In the genomic region with DNA sequence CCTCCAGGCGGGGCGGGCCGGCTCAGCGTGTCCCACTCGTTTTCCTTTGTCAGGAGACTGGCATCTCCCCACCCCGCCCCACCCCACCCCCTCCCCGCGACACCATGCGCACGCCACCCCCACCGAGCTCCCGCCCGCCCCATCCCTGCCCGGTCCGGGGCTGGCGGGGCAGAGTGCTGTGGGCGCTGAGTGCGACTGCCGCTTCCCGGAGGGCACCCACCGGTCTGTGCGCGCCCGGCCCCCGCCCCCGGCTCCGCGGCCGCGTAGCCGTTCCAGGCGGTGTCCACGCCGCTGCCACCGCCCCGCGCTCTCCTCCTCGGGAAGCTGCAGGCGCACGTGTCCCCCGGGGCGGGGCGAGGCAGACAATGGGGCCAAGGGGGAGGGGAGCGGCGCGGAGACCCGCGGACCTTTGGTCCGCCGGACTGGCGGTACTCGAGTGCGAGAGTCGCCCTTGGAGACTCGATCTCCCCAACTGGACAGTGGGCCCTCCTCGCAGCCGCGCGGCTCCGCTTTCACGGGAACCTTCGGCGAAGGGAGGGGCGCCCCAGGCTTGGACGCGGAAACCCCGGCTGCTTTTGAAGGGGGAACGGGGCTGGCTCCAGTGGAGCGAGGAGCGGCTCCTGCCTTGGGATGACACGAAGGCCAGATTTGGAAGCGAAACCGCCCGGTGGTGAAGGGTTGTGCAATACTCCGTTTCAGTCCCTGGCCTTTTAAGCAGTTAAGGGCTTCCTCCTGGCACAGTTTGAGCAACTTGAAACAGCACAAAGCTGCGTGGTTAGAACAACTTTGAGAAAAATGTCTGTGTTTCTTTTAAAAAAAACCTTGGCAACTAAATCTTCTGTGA, we compare ENCODE assay signal across 8 cellular contexts. TPM values are rescaled to one million over a fixed set of nuclear protein-coding genes. Genes with fewer than 3 reads are reported as not detected.
A peak's percentile ranks its signal among the peaks of the same experiment; 100 is the strongest.
DNase-seq lines count a peak whose midpoint lies in the region; ATAC-seq, FAIRE-seq and TF ChIP-seq lines count a peak whose summit lies in the region.

No MANE protein-coding gene starts in this region.

- no peak for TF ChIP-seq CTCF in A549 (IDR thresholded peaks at IDR 0.05)
- TF ChIP-seq CTCF in mammary epithelial cell (conservative IDR thresholded peaks at IDR 0.05 in 1 of 2, IDR thresholded peaks at IDR 0.05 in 1 of 2; ENCODE audit: extremely low read depth in 1 of 2, insufficient read depth in 1 of 2, low read depth in 1 of 2, low read length in 2 of 2), result no peak

- H3K9me3 ChIP-seq in A549 (no peaks in the 10 kb centered on the region), mammary epithelial cell (replicated peaks; ENCODE audit: insufficient read depth, low read length) (no peaks in the 10 kb centered on the region)

- no peak for TF ChIP-seq EP300 in A549 (IDR thresholded peaks at IDR 0.05)

- 3% methylated on average over 11 of the region's 76 CpGs for WGBS in A549 (ENCODE audit: missing lambda C conversion rate)
- WGBS in mammary epithelial cell (ENCODE audit: low coverage, missing lambda C conversion rate), result 4% methylated on average over 8 of the region's 76 CpGs

- TF ChIP-seq POLR2A in A549 (IDR thresholded peaks at IDR 0.05; ENCODE audit: low read length), result peak; percentile 66

- H3K36me3 ChIP-seq in mammary epithelial cell (ENCODE audit: insufficient read depth, low read length), result peaks cover 16% of the 10 kb centered on the region

- no TSS peak for BruUV-seq in mammary epithelial cell (replicated peaks; lab: Mats Ljungman, UMichigan)

- H3K4me1 ChIP-seq in A549 (peaks cover 22% of the 10 kb centered on the region; the same call in 2 of the 3 replicates), mammary epithelial cell (ENCODE audit: insufficient read depth, low read length) (peaks cover 23% of the 10 kb centered on the region)

- no peaks in the 10 kb centered on the region for H3K27me3 ChIP-seq in mammary epithelial cell (ENCODE audit: insufficient read depth, low read length)

- CTCF ChIA-PET in A549 (lab: Yijun Ruan, JAX), result interaction anchor here (0.5 to 0.6 kb wide), 2 partner anchors 28 to 289 kb away, joined by 3 read pairs; no protein-coding TSS in a partner anchor
- CTCF ChIA-PET in mammary epithelial cell (lab: Charles Lee; ENCODE audit: low non-redundant PET), result interaction anchor here (0.7 kb wide), 1 partner anchor 22 kb away, joined by 29 read pairs; no protein-coding TSS in a partner anchor

- POLR2A ChIA-PET in A549 (lab: Yijun Ruan, JAX), result interaction anchor here (0.6 to 9.5 kb wide), 17 partner anchors 9 to 520 kb away, joined by 3 to 378 read pairs (median 6); a partner anchor contains a TSS

- peaks cover 3% of the 10 kb centered on the region for H4K20me1 ChIP-seq in mammary epithelial cell (ENCODE audit: insufficient read depth, low read length)

- dilution Hi-C loops in mammary epithelial cell (cut with HindIII; ENCODE audit: low sequenced_read_pairs), result loop anchor here (5.0 to 10.0 kb wide), 3 partner anchors 34 to 239 kb away; no protein-coding TSS in a partner anchor

- H3K4me2 ChIP-seq in A549 (peak overlapping the region; percentile 79), mammary epithelial cell (ENCODE audit: insufficient read depth, low read depth, low read length) (peak overlapping the region; percentile 84)

- H3K4me3 ChIP-seq in A549 (peak overlapping the region; percentile 65), mammary epithelial cell (replicated peaks in 1 of 3; ENCODE audit: insufficient read depth in 1 of 3, low read depth in 2 of 3, low read length in 3 of 3) (peak overlapping the region; percentile 63 to 99 (median 67))

- in situ Hi-C loops in mammary epithelial cell (cut with MboI; ENCODE audit: low sequenced_read_pairs in 2 of 2), result loop anchor here in 1 of 2 donors (5.0 kb wide), 1 partner anchor 34 kb away; no protein-coding TSS in a partner anchor

- intact Hi-C loops in mammary epithelial cell (cut with micrococcal nuclease), result loop anchor here (1.0 to 5.0 kb wide), 4 partner anchors 17 to 176 kb away; no protein-coding TSS in a partner anchor

- peak overlapping the region; percentile 90 for H2AFZ ChIP-seq in mammary epithelial cell (ENCODE audit: low read depth, low read length)

- peak overlapping the region; percentile 95 for H3K9ac ChIP-seq in mammary epithelial cell (ENCODE audit: insufficient read depth, low read length)

- no peak for FAIRE-seq in A549 (lab: Jason Lieb, UNC)

- peaks cover 41% of the 10 kb centered on the region for H3K79me2 ChIP-seq in mammary epithelial cell (ENCODE audit: insufficient read depth, low read length)

- peak; percentile 74 to 75 for ATAC-seq in A549
- peak; percentile 46 for ATAC-seq in GM18858 (IDR thresholded peaks at IDR 0.05; ENCODE audit: unreplicated experiment)
- ATAC-seq in HG03066 (IDR thresholded peaks at IDR 0.05; ENCODE audit: low read depth, unreplicated experiment), result peak; percentile 52

- DNase-seq in A549 (ENCODE audit: low read depth in 1 of 2, low spot score in 1 of 2), result peak; percentile 57 to 88
- DNase-seq in NCI-H2107 (lab: John Stamatoyannopoulos, UW), result peak; percentile 61
- peak; percentile 93 for DNase-seq in UCSD-AML1 (lab: John Stamatoyannopoulos, UW; ENCODE audit: unreplicated experiment)
- DNase-seq in mammary epithelial cell, result peak; percentile 92
- DNase-seq in inferior parietal cortex (ENCODE audit: extremely low spot score), result peak; percentile 72
- peak; percentile 79 for DNase-seq in smooth muscle cell of the brain vasculature (ENCODE audit: low read depth, low spot score)

- no peak for TF ChIP-seq RAD21 in A549 (conservative IDR thresholded peaks at IDR 0.05 in 1 of 2, IDR thresholded peaks at IDR 0.05 in 1 of 2)

- H3K27ac ChIP-seq in A549 (peak overlapping the region; percentile 99 to 100), mammary epithelial cell (ENCODE audit: insufficient read depth, low read depth, low read length) (peak overlapping the region; percentile 99)

TF ChIP-seq in A549, 52 proteins besides CTCF, POLR2A, EP300 and RAD21 (continues in another document):
- TF ChIP-seq, protein P1, sequence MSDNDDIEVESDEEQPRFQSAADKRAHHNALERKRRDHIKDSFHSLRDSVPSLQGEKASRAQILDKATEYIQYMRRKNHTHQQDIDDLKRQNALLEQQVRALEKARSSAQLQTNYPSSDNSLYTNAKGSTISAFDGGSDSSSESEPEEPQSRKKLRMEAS (IDR thresholded peaks at IDR 0.05), result peak; percentile 84
- TF ChIP-seq GATA3 (IDR thresholded peaks at IDR 0.05; ENCODE audit: borderline replicate concordance), result 0 out of 2 replicates have a peak, but pooled peaks have one; percentile 4
- peak; percentile 69 to 70; a peak in 2 of 5 replicates for TF ChIP-seq JUN (IDR thresholded peaks at IDR 0.05)
- TF ChIP-seq SREBF2 (IDR thresholded peaks at IDR 0.05), result no peak
- TF ChIP-seq, protein P2, sequence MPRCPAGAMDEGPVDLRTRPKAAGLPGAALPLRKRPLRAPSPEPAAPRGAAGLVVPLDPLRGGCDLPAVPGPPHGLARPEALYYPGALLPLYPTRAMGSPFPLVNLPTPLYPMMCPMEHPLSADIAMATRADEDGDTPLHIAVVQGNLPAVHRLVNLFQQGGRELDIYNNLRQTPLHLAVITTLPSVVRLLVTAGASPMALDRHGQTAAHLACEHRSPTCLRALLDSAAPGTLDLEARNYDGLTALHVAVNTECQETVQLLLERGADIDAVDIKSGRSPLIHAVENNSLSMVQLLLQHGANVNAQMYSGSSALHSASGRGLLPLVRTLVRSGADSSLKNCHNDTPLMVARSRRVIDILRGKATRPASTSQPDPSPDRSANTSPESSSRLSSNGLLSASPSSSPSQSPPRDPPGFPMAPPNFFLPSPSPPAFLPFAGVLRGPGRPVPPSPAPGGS (IDR thresholded peaks at IDR 0.05), result peak; percentile 39; the same call in 1 of the 3 replicates
- 0 out of 2 replicates have a peak, but pooled peaks have one; percentile 39 for TF ChIP-seq BHLHE40 (IDR thresholded peaks at IDR 0.05; ENCODE audit: low read depth, low read length)
- TF ChIP-seq, protein P3, sequence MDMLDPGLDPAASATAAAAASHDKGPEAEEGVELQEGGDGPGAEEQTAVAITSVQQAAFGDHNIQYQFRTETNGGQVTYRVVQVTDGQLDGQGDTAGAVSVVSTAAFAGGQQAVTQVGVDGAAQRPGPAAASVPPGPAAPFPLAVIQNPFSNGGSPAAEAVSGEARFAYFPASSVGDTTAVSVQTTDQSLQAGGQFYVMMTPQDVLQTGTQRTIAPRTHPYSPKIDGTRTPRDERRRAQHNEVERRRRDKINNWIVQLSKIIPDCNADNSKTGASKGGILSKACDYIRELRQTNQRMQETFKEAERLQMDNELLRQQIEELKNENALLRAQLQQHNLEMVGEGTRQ (IDR thresholded peaks at IDR 0.05), result peak; percentile 52
- TF ChIP-seq CEBPB (IDR thresholded peaks at IDR 0.05), result peak; percentile 88 to 98
- TF ChIP-seq PHF8 (IDR thresholded peaks at IDR 0.05; ENCODE audit: borderline replicate concordance, low read depth), result peak; percentile 84
- TF ChIP-seq FOXS1 (CRISPR knock-in tag; IDR thresholded peaks at IDR 0.05), result no peak
- no peak for TF ChIP-seq KDM1A (IDR thresholded peaks at IDR 0.05; ENCODE audit: low read depth)
- TF ChIP-seq CHD4 (IDR thresholded peaks at IDR 0.05; ENCODE audit: borderline replicate concordance), result no peak
- TF ChIP-seq MYC (IDR thresholded peaks at IDR 0.05; ENCODE audit: borderline replicate concordance, low read length), result peak; percentile 92

RNA-seq across cellular contexts. Expression of a gene that starts 1.1 kb away (rescaled TPM):
- polyA plus RNA-seq in A549 (2011; rRNA removed), result 47.5 and 60.6 TPM in 2 replicates
- 14.7 and 15.2 TPM in 2 replicates for polyA plus RNA-seq in A549 (2012; cell fraction: cytosol; rRNA removed)
- polyA plus RNA-seq in A549 (2012; cell fraction: nucleus; rRNA removed), result 8.4 and 18.8 TPM in 2 replicates
- polyA plus RNA-seq in A549 (2017; fragmentation: RNase III; extraction: RNeasy Plus Mini Kit Qiagen cat#74134 plus additional on column Dnase treatment), result 100 to 108 TPM (median 102 TPM) in 3 replicates
- 14.1 and 18.4 TPM in 2 replicates for polyA minus RNA-seq in A549 (2011; rRNA and poly(A)+ RNA removed)
- 100 to 1,000 TPM in 1 of 2 donors, 10 to 100 TPM in 1; 47.8 to 132 TPM for total RNA-seq in mammary epithelial cell
- polyA plus RNA-seq in mammary epithelial cell, result 16.5 TPM
- polyA minus RNA-seq in mammary epithelial cell, result 64.8 TPM

RNA-seq across cellular contexts. Expression of a gene that starts 50.1 kb away (rescaled TPM):
- polyA plus RNA-seq in A549 (2011; rRNA removed) (79.8 and 113 TPM in 2 replicates), A549 (2017; fragmentation: RNase III; extraction: RNeasy Plus Mini Kit Qiagen cat#74134 plus additional on column Dnase treatment) (46.6 to 52.6 TPM (median 47.1 TPM) in 3 replicates), mammary epithelial cell (53.4 TPM)
- polyA plus RNA-seq in A549 (2012; cell fraction: cytosol; rRNA removed), result 22.9 and 24.6 TPM in 2 replicates
- polyA plus RNA-seq in A549 (2012; cell fraction: nucleus; rRNA removed), result 29.7 and 34.0 TPM in 2 replicates
- polyA minus RNA-seq in A549 (2011; rRNA and poly(A)+ RNA removed), result 25.0 and 31.1 TPM in 2 replicates
- total RNA-seq in mammary epithelial cell, result 10 to 100 TPM; 76.8 to 87.6 TPM
- 57.1 TPM for polyA minus RNA-seq in mammary epithelial cell

Comparison
In these comparisons a context has a peak if more than half of its experiments do, and no peak if none do; other contexts are left out.
1. Peak in every context shown above with its lines: DNase-seq, ATAC-seq, H3K4me3 ChIP-seq and H3K27ac ChIP-seq.